ENCODE assay signal across 9 cellular contexts in genomic region chr10:132942740-132943554, GRCh38. TPM values are rescaled to one million over a fixed set of nuclear protein-coding genes. Genes with fewer than 3 reads are reported as not detected.
DNase-seq lines count a peak whose midpoint lies in the region; ATAC-seq and TF ChIP-seq lines count a peak whose summit lies in the region.
"Had no signal": no experiment of that assay in that cellular context is flagged by ENCODE, and none has a peak within 500 bp of the region (broad histone marks: within the 10 kb centered on the region; RNA-seq: fewer than 3 reads in every experiment).

No MANE protein-coding gene starts in this region.

- TF ChIP-seq CTCF in Calu3 (IDR thresholded peaks at IDR 0.05; ENCODE audit: unreplicated experiment), result no peak
- no peak for TF ChIP-seq CTCF in heart left ventricle (IDR thresholded peaks at IDR 0.05)
- TF ChIP-seq CTCF in progenitor cell of endocrine pancreas (IDR thresholded peaks at IDR 0.05; ENCODE audit: unreplicated experiment), result no peak

- peak overlapping the region; percentile 39 to 79 (median 61) for H3K4me3 ChIP-seq in heart left ventricle

- no TSS peak for BruUV-seq in Calu3 (replicated peaks; lab: Mats Ljungman, UMichigan)

- H3K4me3 Mint-ChIP-seq in Calu3 (ENCODE audit: low read depth, unreplicated experiment), result peak overlapping the region; percentile 61
- H3K4me3 Mint-ChIP-seq in activated CD4-positive, alpha-beta memory T cell treated with anti-CD3 and anti-CD28 coated beads for 36 hours, result peak overlapping the region; percentile 59
- peak overlapping the region; percentile 88 for H3K4me3 Mint-ChIP-seq in progenitor cell of endocrine pancreas (ENCODE audit: low read depth)

- 7 to 22% (median 14%) methylated on average over 24 to 60 of the region's 60 CpGs for WGBS in heart left ventricle, 4 donors

- POLR2A ChIA-PET in activated CD4-positive, alpha-beta memory T cell treated with anti-CD3 and anti-CD28 coated beads for 36 hours (lab: Charles Lee), result no interaction called here

- H3K9me3 Mint-ChIP-seq in Calu3 (ENCODE audit: low read depth, unreplicated experiment), result peaks cover 3% of the 10 kb centered on the region
- H3K9me3 Mint-ChIP-seq in activated CD4-positive, alpha-beta memory T cell treated with anti-CD3 and anti-CD28 coated beads for 36 hours, result no peaks in the 10 kb centered on the region
- no peaks in the 10 kb centered on the region for H3K9me3 Mint-ChIP-seq in progenitor cell of endocrine pancreas (ENCODE audit: low read depth)

- no peak for DNase-seq in Calu3
- DNase-seq in activated CD4-positive, alpha-beta memory T cell treated with anti-CD3 and anti-CD28 coated beads for 36 hours, result no peak
- DNase-seq in heart left ventricle, result peak in 1 of 5 donors; percentile 59
- DNase-seq in progenitor cell of endocrine pancreas (ENCODE audit: low spot score, unreplicated experiment), result no peak
- no peak for DNase-seq in DMS153 treated with DMSO at 0.1 percent for 48 hours (lab: John Stamatoyannopoulos, UW; ENCODE audit: unreplicated experiment)
- no peak for DNase-seq in NCI-H2196 (lab: John Stamatoyannopoulos, UW; ENCODE audit: unreplicated experiment)
- no peak for DNase-seq in NCI-H1930 (lab: John Stamatoyannopoulos, UW)
- DNase-seq: activated gamma-delta T cell treated with Interleukin-2 at 50 U/mL for 16 hours had no signal

- H3K27ac ChIP-seq in heart left ventricle, result peak overlapping the region in 2 of 12 donors; percentile 37 to 56

- H3K36me3 Mint-ChIP-seq in Calu3 (ENCODE audit: insufficient read depth, unreplicated experiment) (no peaks in the 10 kb centered on the region), progenitor cell of endocrine pancreas (ENCODE audit: insufficient read depth) (peaks cover 3% of the 10 kb centered on the region)
- no peaks in the 10 kb centered on the region for H3K36me3 Mint-ChIP-seq in activated CD4-positive, alpha-beta memory T cell treated with anti-CD3 and anti-CD28 coated beads for 36 hours

- intact Hi-C loops in Calu3 (cut with micrococcal nuclease; ENCODE audit: unreplicated experiment), result no loop called here
- intact Hi-C loops in activated CD4-positive, alpha-beta memory T cell treated with anti-CD3 and anti-CD28 coated beads for 36 hours (cut with micrococcal nuclease), result loop anchor here (2.0 kb wide), 1 partner anchor 20 kb away; no protein-coding TSS in a partner anchor
- intact Hi-C loops in heart left ventricle (cut with DNase I), result loop anchor here in 6 of 10 donors (2.0 to 10.0 kb wide), 3 partner anchors 179 to 182 kb away; no protein-coding TSS in a partner anchor

- H3K4me1 ChIP-seq in heart left ventricle, result peaks cover 0 to 20% (median 8%) of the 10 kb centered on the region in 12 donors

- H3K27me3 Mint-ChIP-seq in Calu3 (ENCODE audit: unreplicated experiment), result peaks cover 63% of the 10 kb centered on the region
- H3K27me3 Mint-ChIP-seq in activated CD4-positive, alpha-beta memory T cell treated with anti-CD3 and anti-CD28 coated beads for 36 hours, result peaks cover 46% of the 10 kb centered on the region
- peaks cover 25% of the 10 kb centered on the region for H3K27me3 Mint-ChIP-seq in progenitor cell of endocrine pancreas

- H3K27ac Mint-ChIP-seq in Calu3 (ENCODE audit: unreplicated experiment) (no peak overlapping the region), progenitor cell of endocrine pancreas (peak overlapping the region; percentile 78)
- no peak overlapping the region for H3K27ac Mint-ChIP-seq in activated CD4-positive, alpha-beta memory T cell treated with anti-CD3 and anti-CD28 coated beads for 36 hours

- no peak for TF ChIP-seq POLR2A in heart left ventricle (IDR thresholded peaks at IDR 0.05)

- H3K4me1 Mint-ChIP-seq in Calu3 (ENCODE audit: low read depth, unreplicated experiment) (no peaks in the 10 kb centered on the region), progenitor cell of endocrine pancreas (ENCODE audit: low read depth) (peaks cover 7% of the 10 kb centered on the region)
- H3K4me1 Mint-ChIP-seq in activated CD4-positive, alpha-beta memory T cell treated with anti-CD3 and anti-CD28 coated beads for 36 hours (ENCODE audit: low read depth), result peaks cover 11% of the 10 kb centered on the region

- peaks cover 0 to 47% (median 18%) of the 10 kb centered on the region in 9 donors for H3K27me3 ChIP-seq in heart left ventricle

- H3K36me3 ChIP-seq in heart left ventricle, result no peaks in the 10 kb centered on the region

- no peak for ATAC-seq in heart left ventricle
- no peak for ATAC-seq in GM21619 (IDR thresholded peaks at IDR 0.05; ENCODE audit: unreplicated experiment)

- H3K9me3 ChIP-seq in heart left ventricle, result no peaks in the 10 kb centered on the region

- CTCF ChIA-PET in Calu3 (lab: Charles Lee), result no interaction called here
- CTCF ChIA-PET in activated CD4-positive, alpha-beta memory T cell treated with anti-CD3 and anti-CD28 coated beads for 36 hours (lab: Charles Lee), result no interaction called here

RNA-seq across cellular contexts. Expression of gene CFAP46, which starts 0.6 kb away (rescaled TPM):
- total RNA-seq in Calu3 (2022), result not detected in 2 replicates
- total RNA-seq in activated CD4-positive, alpha-beta memory T cell treated with anti-CD3 and anti-CD28 coated beads for 36 hours, result under 1 TPM in 1 of 2 experiments, not detected in 1; 0.07 TPM
- 1 to 10 TPM in 5 of 9 donors, under 1 TPM in 4; 0.61 to 1.8 (median 1.1) TPM for total RNA-seq in heart left ventricle
- under 1 TPM; 0.62 to 0.65 TPM for polyA plus RNA-seq in heart left ventricle
- 12.5 and 15.4 TPM in 2 replicates for total RNA-seq in progenitor cell of endocrine pancreas
